30 cellular contexts compared by ENCODE assay signal in genomic region chr1:222696741-222697140, GRCh38. TPM values are rescaled to one million over a fixed set of nuclear protein-coding genes. Genes with fewer than 3 reads are reported as not detected.
DNase-seq lines count a peak whose midpoint lies in the region; FAIRE-seq and TF ChIP-seq lines count a peak whose summit lies in the region.
"Had no signal": no experiment of that assay in that cellular context is flagged by ENCODE, and none has a peak within 500 bp of the region (broad histone marks: within the 10 kb centered on the region; RNA-seq: fewer than 3 reads in every experiment).

No MANE protein-coding gene starts in this region.

- H3F3A ChIP-seq in smooth muscle cell (ENCODE audit: low read depth), result no peaks in the 10 kb centered on the region

- H3K9me3 ChIP-seq in HEK293 (ENCODE audit: control insufficient read depth, insufficient read depth, low read depth, low read length) (no peaks in the 10 kb centered on the region), smooth muscle cell (replicated peaks; ENCODE audit: low read depth) (no peaks in the 10 kb centered on the region), sigmoid colon (no peaks in the 10 kb centered on the region)
- H3K9me3 ChIP-seq: BE2C had no signal

- WGBS in smooth muscle cell (ENCODE audit: low lambda C conversion rate), result 97% methylated on average over 8 of the region's 8 CpGs
- 96% methylated on average over 8 of the region's 8 CpGs for WGBS in sigmoid colon, 2 donors

- H3K4me2 ChIP-seq in smooth muscle cell, result no peak overlapping the region
- H3K4me2 ChIP-seq: BLaER1 had no signal

- no peaks in the 10 kb centered on the region for H3K4me1 ChIP-seq in HEK293 (ENCODE audit: control insufficient read depth, insufficient read depth, low read length)
- H3K4me1 ChIP-seq in smooth muscle cell (ENCODE audit: low read depth), result no peaks in the 10 kb centered on the region
- H3K4me1 ChIP-seq in sigmoid colon, result peaks cover 0 to 3% (median 0%) of the 10 kb centered on the region in 4 donors
- H3K4me1 ChIP-seq: BLaER1 had no signal

- H3K27ac ChIP-seq in HEK293 (ENCODE audit: extremely low read depth, low read depth, low read length) (no peak overlapping the region), VCaP (peak overlapping the region; percentile 95), smooth muscle cell (ENCODE audit: low read depth) (no peak overlapping the region), sigmoid colon (no peak overlapping the region)
- H3K27ac ChIP-seq: BLaER1 had no signal

- no peak overlapping the region for H3K4me3 ChIP-seq in HEK293 (ENCODE audit: low read depth, low read length)
- no peak overlapping the region for H3K4me3 ChIP-seq in smooth muscle cell
- H3K4me3 ChIP-seq in sigmoid colon, result no peak overlapping the region
- H3K4me3 ChIP-seq: BLaER1 had no signal

- CTCF ChIA-PET in HEK293 (lab: Yijun Ruan, JAX), result no interaction called here

- no peak for TF ChIP-seq EP300 in sigmoid colon (IDR thresholded peaks at IDR 0.05)

- POLR2A ChIA-PET in HEK293 (lab: Yijun Ruan, JAX), result no interaction called here

- peak; percentile 17 for FAIRE-seq in G401.6 (lab: Jason Lieb, UNC)
- FAIRE-seq: A204.1, GM12891, GM19239 had no signal

- intact Hi-C loops in sigmoid colon (cut with DNase I), result no loop called here

- TF ChIP-seq CTCF in HEK293 (tag by site-specific recombination; IDR thresholded peaks at IDR 0.05) (no peak), VCaP (conservative IDR thresholded peaks at IDR 0.05) (no peak), smooth muscle cell (IDR thresholded peaks at IDR 0.05; ENCODE audit: borderline replicate concordance, insufficient read depth, poor library complexity, severe bottlenecking) (no peak), sigmoid colon (IDR thresholded peaks at IDR 0.05) (no peak)

- TF ChIP-seq POLR2A in sigmoid colon (IDR thresholded peaks at IDR 0.05), result no peak

- peaks cover 47% of the 10 kb centered on the region for H3K79me2 ChIP-seq in smooth muscle cell (ENCODE audit: low read depth)

- H3K9ac ChIP-seq in smooth muscle cell (ENCODE audit: low read depth), result no peak overlapping the region
- H3K9ac ChIP-seq: BLaER1 had no signal

- H3K27me3 ChIP-seq in smooth muscle cell (ENCODE audit: low read depth), result no peaks in the 10 kb centered on the region
- no peaks in the 10 kb centered on the region for H3K27me3 ChIP-seq in sigmoid colon
- H3K27me3 ChIP-seq: BE2C, BLaER1 had no signal

- no peak overlapping the region for H2AFZ ChIP-seq in smooth muscle cell (ENCODE audit: low read depth)

- DNase-seq in KG1 (lab: John Stamatoyannopoulos, UW) (no peak), smooth muscle cell (lab: John Stamatoyannopoulos, UW; ENCODE audit: unreplicated experiment) (no peak), sigmoid colon (no peak)
- DNase-seq: 8988T; ACHN; BE2C; C1 segment of cervical spinal cord; CD4-positive, alpha-beta memory T cell; CD4-positive, CD25-positive, alpha-beta regulatory T cell; CD8-positive, alpha-beta memory T cell; COR-L47; DMS 273 treated with DMSO at 0.1 percent for 48 hours; DMS153; DMS53; DMS79; DND-41; EL; GF-D8 had no signal

- H3K36me3 ChIP-seq in HEK293 (ENCODE audit: control insufficient read depth in 2 of 2, insufficient read depth in 1 of 2, low read length in 2 of 2) (peaks cover 13 to 18% of the 10 kb centered on the region in 2 experiments; a peak in 2 of 3 replicates), smooth muscle cell (ENCODE audit: low read depth) (peaks cover 16% of the 10 kb centered on the region), sigmoid colon (peaks cover 0 to 40% (median 2%) of the 10 kb centered on the region in 4 donors)

- peaks cover 41% of the 10 kb centered on the region for H4K20me1 ChIP-seq in smooth muscle cell (ENCODE audit: low read depth)

TF ChIP-seq in HEK293, 187 proteins besides CTCF, POLR2A, EP300 and RAD21:
- TF ChIP-seq SCRT2 (tag by site-specific recombination; IDR thresholded peaks at IDR 0.05) (peak; percentile 87), SCRT1 (tag by site-specific recombination; IDR thresholded peaks at IDR 0.05; ENCODE audit: borderline replicate concordance) (peak; percentile 61; the same call in 1 of the 2 replicates), SETDB1 (IDR thresholded peaks at IDR 0.05; ENCODE audit: insufficient read length, low read length) (no peak)

RNA-seq across cellular contexts. Expression of gene AIDA, which starts 15.6 kb away (rescaled TPM):
- total RNA-seq in smooth muscle cell (50.9 and 60.9 TPM in 2 replicates), sigmoid colon (100 to 1,000 TPM in 1 of 4 donors, 10 to 100 TPM in 3; 71.5 to 104 (median 88.2) TPM)
- polyA plus RNA-seq in smooth muscle cell (33.6 and 40.6 TPM in 2 replicates), sigmoid colon (10 to 100 TPM; 34.9 to 48.6 (median 48.3) TPM)

RNA-seq across cellular contexts. Expression of gene BROX, which starts 15.6 kb away (rescaled TPM):
- total RNA-seq in smooth muscle cell (64.3 and 75.0 TPM in 2 replicates), sigmoid colon (10 to 100 TPM; 38.2 to 61.7 (median 49.0) TPM)
- polyA plus RNA-seq in smooth muscle cell (13.3 and 15.9 TPM in 2 replicates), sigmoid colon (10 to 100 TPM; 22.0 to 27.7 (median 22.2) TPM)

RNA-seq across cellular contexts. Expression of gene FAM177B, which starts 40.3 kb away (rescaled TPM):
- total RNA-seq in smooth muscle cell (not detected in 2 replicates), sigmoid colon (1 to 10 TPM in 1 of 4 donors, under 1 TPM in 2, not detected in 1; 0.36 to 4.7 (median 0.54) TPM)
- polyA plus RNA-seq in smooth muscle cell (not detected in 2 replicates), sigmoid colon (10 to 100 TPM; 13.2 to 40.5 (median 28.2) TPM)
- total RNA-seq: A673; CD4-positive, CD25-positive, alpha-beta regulatory T cell; CD8-positive, alpha-beta memory T cell; Daoy; G401 had no signal
- polyA plus RNA-seq: AG04450; CD14-positive monocyte; CD4-positive, CD25-positive, alpha-beta regulatory T cell; CD8-positive, alpha-beta memory T cell had no signal
